Comparison of ENCODE assay signal across 8 cellular contexts in genomic region chr11:64745523-64746328, GRCh38. TPM values are rescaled to one million over a fixed set of nuclear protein-coding genes. Genes with fewer than 3 reads are reported as not detected.
DNase-seq lines count a peak whose midpoint lies in the region; ATAC-seq and TF ChIP-seq lines count a peak whose summit lies in the region.

No MANE protein-coding gene starts in this region.

- no peaks in the 10 kb centered on the region for H3K9me3 ChIP-seq in HUES48 (ENCODE audit: control insufficient read depth, insufficient read depth, low read length)

- TF ChIP-seq CTCF in CD14-positive monocyte (IDR thresholded peaks at IDR 0.05) (no peak), coronary artery (IDR thresholded peaks at IDR 0.05) (no peak)

- no peak overlapping the region for H3K9ac ChIP-seq in HUES48 (ENCODE audit: low read depth, low read length)

- peak overlapping the region; percentile 95 to 99 (median 97) for H3K27ac Mint-ChIP-seq in CD14-positive monocyte

- peak overlapping the region; percentile 94 to 98 for H3K4me3 Mint-ChIP-seq in CD14-positive monocyte

- peak overlapping the region; percentile 51 for H3K27ac ChIP-seq in HUES48 (ENCODE audit: low read depth, low read length)
- H3K27ac ChIP-seq in coronary artery = peak overlapping the region; percentile 91 to 99

- peaks cover 30% of the 10 kb centered on the region for H3K4me1 Mint-ChIP-seq in CD14-positive monocyte

- H3K27me3 Mint-ChIP-seq in CD14-positive monocyte (ENCODE audit: low read depth in 3 of 3) = peaks cover 0 to 4% (median 0%) of the 10 kb centered on the region in 3 donors

- H3K36me3 ChIP-seq in HUES48 (ENCODE audit: control insufficient read depth, insufficient read depth, low read length) = no peaks in the 10 kb centered on the region

- peaks cover 5 to 12% of the 10 kb centered on the region in 2 donors for H3K36me3 Mint-ChIP-seq in CD14-positive monocyte

- H3K4me3 ChIP-seq in HUES48 (ENCODE audit: low read depth, low read length) = peak overlapping the region; percentile 61
- peak overlapping the region; percentile 76 for H3K4me3 ChIP-seq in coronary artery

- intact Hi-C loops in CD14-positive monocyte (cut with micrococcal nuclease) = loop anchor here (2.0 kb wide), 2 partner anchors 25 to 27 kb away; no protein-coding TSS in a partner anchor

- H3K4me1 ChIP-seq in HUES48 (ENCODE audit: control insufficient read depth, insufficient read depth, low read length) = peaks cover 15% of the 10 kb centered on the region

- peaks cover 35% of the 10 kb centered on the region for H3K27me3 ChIP-seq in HUES48 (ENCODE audit: control insufficient read depth, insufficient read depth, low read length)

- no peak for ATAC-seq in HG02610 (IDR thresholded peaks at IDR 0.05; ENCODE audit: unreplicated experiment)

- DNase-seq in CD14-positive monocyte (ENCODE audit: low spot score) (no peak), coronary artery (ENCODE audit: low spot score) (peak; percentile 97), lung microvascular endothelial cell (ENCODE audit: low read depth in 2 of 2) (peak; percentile 47 to 85), D341Med (ENCODE audit: low spot score) (no peak)
- peak; percentile 67 for DNase-seq in activated CD4-positive, CD25-positive, alpha-beta regulatory T cell treated with anti-CD3 and anti-CD28 coated beads, Interleukin-2, amount 50 U/mL, for 72 hours
- peak; percentile 59 to 67 for DNase-seq in stimulated activated CD8-positive, alpha-beta memory T cell treated with anti-CD3 and anti-CD28 coated beads, Interleukin-2, amount 100 ng/mL, for 1 hour (ENCODE audit: low read depth in 2 of 2)

- no peaks in the 10 kb centered on the region for H3K9me3 Mint-ChIP-seq in CD14-positive monocyte

RNA-seq across cellular contexts. Expression of gene RASGRP2, which starts 1.8 kb away (rescaled TPM):
- polyA plus RNA-seq in CD14-positive monocyte = 10 to 100 TPM; 67.6 to 68.8 TPM
- 1.3 and 4.4 TPM in 2 replicates for total RNA-seq in lung microvascular endothelial cell

RNA-seq across cellular contexts. Expression of gene PYGM, which starts 14.0 kb away (rescaled TPM):
- under 1 TPM in 1 of 2 donors, not detected in 1; 0.05 TPM for polyA plus RNA-seq in CD14-positive monocyte
- total RNA-seq in lung microvascular endothelial cell = under 0.01 and 0.20 TPM in 2 replicates

RNA-seq across cellular contexts. Expression of gene NRXN2, which starts 22.7 kb away (rescaled TPM):
- not detected for polyA plus RNA-seq in CD14-positive monocyte
- under 0.01 TPM in 1 of 2 replicates, not detected in the other for total RNA-seq in lung microvascular endothelial cell

RNA-seq across cellular contexts. Expression of gene SF1, which starts 32.6 kb away (rescaled TPM):
- polyA plus RNA-seq in CD14-positive monocyte = 10 to 100 TPM; 31.6 to 47.7 TPM
- 43.6 and 63.7 TPM in 2 replicates for total RNA-seq in lung microvascular endothelial cell

RNA-seq across cellular contexts. Expression of gene MAP4K2, which starts 57.3 kb away (rescaled TPM):
- 10 to 100 TPM in 1 of 2 donors, 1 to 10 TPM in 1; 9.9 to 12.6 TPM for polyA plus RNA-seq in CD14-positive monocyte
- total RNA-seq in lung microvascular endothelial cell = 34.9 and 51.0 TPM in 2 replicates

Comparison
In these comparisons a context has a peak if more than half of its experiments do, and no peak if none do; other contexts are left out.
1. DNase-seq: peak in activated CD4-positive, CD25-positive, alpha-beta regulatory T cell treated with anti-CD3 and anti-CD28 coated beads, Interleukin-2, amount 50 U/mL, for 72 hours (single experiment), coronary artery (single experiment), lung microvascular endothelial cell (2 of 2) and stimulated activated CD8-positive, alpha-beta memory T cell treated with anti-CD3 and anti-CD28 coated beads, Interleukin-2, amount 100 ng/mL, for 1 hour (2 of 2); none in CD14-positive monocyte (single experiment) and D341Med (single experiment).